Comparison of ENCODE assay signal across 8 cellular contexts in genomic region chr22:17087176-17088131, GRCh38. TPM values are rescaled to one million over a fixed set of nuclear protein-coding genes. Genes with fewer than 3 reads are reported as not detected.
DNase-seq lines count a peak whose midpoint lies in the region; ATAC-seq and TF ChIP-seq lines count a peak whose summit lies in the region.

No MANE protein-coding gene starts in this region.

- H3K27ac ChIP-seq in DND-41 (ENCODE audit: low read length) (peak overlapping the region; percentile 83), breast epithelium (no peak overlapping the region)

- intact Hi-C loops in breast epithelium (cut with DNase I; ENCODE audit: low total_unique reads): no loop called here

- peak; percentile 53 for ATAC-seq in DND-41 (ENCODE audit: insufficient read depth, low read depth)

- peaks cover 37% of the 10 kb centered on the region for H4K20me1 ChIP-seq in DND-41 (ENCODE audit: insufficient read depth, low read length)

- TF ChIP-seq CTCF in DND-41 (IDR thresholded peaks at IDR 0.05; ENCODE audit: borderline replicate concordance, extremely low read depth, low read length, poor library complexity, severe bottlenecking) (no peak), breast epithelium (IDR thresholded peaks at IDR 0.05) (no peak)

- H3K4me2 ChIP-seq in DND-41 (ENCODE audit: insufficient read depth, low read length): peak overlapping the region; percentile 81

- H3K36me3 ChIP-seq in DND-41 (ENCODE audit: insufficient read depth, low read length) (peaks cover 6% of the 10 kb centered on the region; the same call in 1 of the 2 replicates), breast epithelium (no peaks in the 10 kb centered on the region), H7 (replicated peaks; ENCODE audit: control insufficient read depth, insufficient read depth, low read length) (no peaks in the 10 kb centered on the region)

- H3K4me1 ChIP-seq in DND-41 (ENCODE audit: insufficient read depth, low read length) (peaks cover 56% of the 10 kb centered on the region), breast epithelium (peaks cover 3 to 5% of the 10 kb centered on the region in 2 donors)

- H3K4me3 ChIP-seq in DND-41 (ENCODE audit: low read depth in 1 of 2, low read length in 2 of 2): peak overlapping the region in 1 of 2 experiments; percentile 83; a peak in 2 of 4 replicates
- peak overlapping the region in 2 of 3 donors; percentile 95 to 100 for H3K4me3 ChIP-seq in breast epithelium
- no peak overlapping the region for H3K4me3 ChIP-seq in H7 (ENCODE audit: insufficient read depth, low read depth, low read length)

- peaks cover 62% of the 10 kb centered on the region for H3K79me2 ChIP-seq in DND-41 (ENCODE audit: insufficient read depth, low read length)

- H2AFZ ChIP-seq in DND-41 (ENCODE audit: low read depth, low read length): no peak overlapping the region

- H3K9me3 ChIP-seq in DND-41 (ENCODE audit: insufficient read depth, low read length, severe bottlenecking): no peaks in the 10 kb centered on the region
- H3K9me3 ChIP-seq in breast epithelium: no peaks in the 10 kb centered on the region

- H3K9ac ChIP-seq in DND-41 (ENCODE audit: low read depth, low read length): peak overlapping the region; percentile 82

- no peak for TF ChIP-seq POLR2A in breast epithelium (IDR thresholded peaks at IDR 0.05)

- DNase-seq in DND-41 (peak; percentile 73), H4 (ENCODE audit: low spot score) (peak; percentile 77), SIG-M5 (lab: John Stamatoyannopoulos, UW) (peak; percentile 47), breast epithelium (ENCODE audit: low spot score in 2 of 2) (no peak), NCI-H128 (lab: John Stamatoyannopoulos, UW; ENCODE audit: unreplicated experiment) (no peak), GM19240 (ENCODE audit: insufficient read length, low spot score) (no peak), H7 (no peak)
- peak; percentile 20 for DNase-seq in stimulated activated CD8-positive, alpha-beta memory T cell treated with anti-CD3 and anti-CD28 coated beads, Interleukin-4, amount 100 ng/mL, for 24 hours (ENCODE audit: low read depth)

- no peaks in the 10 kb centered on the region for H3K27me3 ChIP-seq in DND-41 (ENCODE audit: insufficient read depth, low read length, poor library complexity)
- H3K27me3 ChIP-seq in breast epithelium: no peaks in the 10 kb centered on the region
- H3K27me3 ChIP-seq in H7 (ENCODE audit: control insufficient read depth, insufficient read depth, low read length): peaks cover 23% of the 10 kb centered on the region

RNA-seq across cellular contexts. Expression of gene IL17RA, which starts 2.7 kb away (rescaled TPM):
- total RNA-seq in H4 (2014; rRNA removed; shearing (Covaris generic)): 2.9 TPM in 2 replicates
- 10 to 100 TPM; 13.8 to 25.3 (median 17.7) TPM for total RNA-seq in breast epithelium
- 3.6 and 4.3 TPM in 2 replicates for total RNA-seq in H7 (2014; rRNA removed; shearing (Covaris generic))

RNA-seq across cellular contexts. Expression of gene TMEM121B, which starts 33.7 kb away (rescaled TPM):
- total RNA-seq in H4 (2014; rRNA removed; shearing (Covaris generic)): 0.27 TPM in 1 of 2 replicates, not detected in the other
- total RNA-seq in breast epithelium: under 1 TPM in 2 of 3 donors, not detected in 1; 0.44 to 0.48 TPM
- 2.2 and 2.3 TPM in 2 replicates for total RNA-seq in H7 (2014; rRNA removed; shearing (Covaris generic))

Comparison
In these comparisons a context has a peak if more than half of its experiments do, and no peak if none do; other contexts are left out.
1. DNase-seq: peak in DND-41 (single experiment), H4 (single experiment), SIG-M5 (single experiment) and stimulated activated CD8-positive, alpha-beta memory T cell treated with anti-CD3 and anti-CD28 coated beads, Interleukin-4, amount 100 ng/mL, for 24 hours (single experiment); none in breast epithelium (0 of 2), NCI-H128 (single experiment), GM19240 (single experiment) and H7 (single experiment).